11 cellular contexts compared by ENCODE assay signal in genomic region chr2:10469301-10469700, GRCh38. TPM values are rescaled to one million over a fixed set of nuclear protein-coding genes. Genes with fewer than 3 reads are reported as not detected.
DNase-seq lines count a peak whose midpoint lies in the region; ATAC-seq and TF ChIP-seq lines count a peak whose summit lies in the region.
"Had no signal": no experiment of that assay in that cellular context is flagged by ENCODE, and none has a peak within 500 bp of the region (broad histone marks: within the 10 kb centered on the region; RNA-seq: fewer than 3 reads in every experiment).

No MANE protein-coding gene starts in this region.

- peaks cover 4 to 7% (median 5%) of the 10 kb centered on the region in 3 donors for H3K27me3 Mint-ChIP-seq in CD14-positive monocyte (ENCODE audit: low read depth in 3 of 3)

- H3K14ac ChIP-seq in trophoblast cell (ENCODE audit: low read length), result no peak overlapping the region

- H3K79me2 ChIP-seq in trophoblast cell (ENCODE audit: control insufficient read depth, insufficient read depth, low read length, poor library complexity), result no peaks in the 10 kb centered on the region

- H3K4me1 Mint-ChIP-seq in CD14-positive monocyte, result no peaks in the 10 kb centered on the region
- H3K4me1 Mint-ChIP-seq: CD4-positive, CD25-positive, alpha-beta regulatory T cell had no signal

- H3K36me3 ChIP-seq in H7 (replicated peaks; ENCODE audit: control insufficient read depth, insufficient read depth, low read length) (no peaks in the 10 kb centered on the region), spleen (no peaks in the 10 kb centered on the region), trophoblast cell (ENCODE audit: control insufficient read depth in 1 of 2, insufficient read depth in 2 of 2, low read length in 2 of 2) (no peaks in the 10 kb centered on the region)

- H4K8ac ChIP-seq in trophoblast cell (ENCODE audit: low read depth, low read length), result no peak overlapping the region

- no peak overlapping the region for H3K27ac Mint-ChIP-seq in CD14-positive monocyte
- H3K27ac Mint-ChIP-seq: CD4-positive, CD25-positive, alpha-beta regulatory T cell had no signal

- no peak for TF ChIP-seq CTCF in CD14-positive monocyte (IDR thresholded peaks at IDR 0.05)
- TF ChIP-seq CTCF in spleen (IDR thresholded peaks at IDR 0.05 in 8 of 11, conservative IDR thresholded peaks at IDR 0.05 in 3 of 11), result no peak

- H3K27me3 ChIP-seq in H7 (ENCODE audit: control insufficient read depth, insufficient read depth, low read length) (no peaks in the 10 kb centered on the region), spleen (replicated peaks in 1 of 7) (peaks cover 0 to 5% (median 0%) of the 10 kb centered on the region in 7 donors), trophoblast cell (ENCODE audit: insufficient read depth, low read length) (no peaks in the 10 kb centered on the region)

- intact Hi-C loops in CD14-positive monocyte (cut with micrococcal nuclease), result no loop called here
- intact Hi-C loops in spleen (cut with DNase I; ENCODE audit: low total_unique reads), result no loop called here

- H2BK120ac ChIP-seq in trophoblast cell (ENCODE audit: insufficient read depth, low read length, poor library complexity), result no peak overlapping the region

- TF ChIP-seq POLR2A in spleen (IDR thresholded peaks at IDR 0.05), result no peak

- H3K36me3 Mint-ChIP-seq in CD14-positive monocyte, result no peaks in the 10 kb centered on the region
- H3K36me3 Mint-ChIP-seq: CD4-positive, CD25-positive, alpha-beta regulatory T cell had no signal

- no peak overlapping the region for H3K4me2 ChIP-seq in trophoblast cell (ENCODE audit: low read length)
- H3K4me2 ChIP-seq: A549 had no signal

- H2AK5ac ChIP-seq in trophoblast cell (ENCODE audit: low read length), result no peak overlapping the region

- H3K4ac ChIP-seq in trophoblast cell (ENCODE audit: low read depth, low read length), result no peak overlapping the region

- H3K4me1 ChIP-seq in spleen (no peaks in the 10 kb centered on the region), trophoblast cell (ENCODE audit: control insufficient read depth in 1 of 2, insufficient read depth in 2 of 2, low read length in 2 of 2) (peaks cover 0 to 3% of the 10 kb centered on the region in 2 experiments)
- H3K4me1 ChIP-seq: A549 had no signal

- H3K27ac ChIP-seq in spleen (no peak overlapping the region), trophoblast cell (ENCODE audit: low read depth, low read length) (no peak overlapping the region)
- H3K27ac ChIP-seq: A549 had no signal

- no peak overlapping the region for H3K18ac ChIP-seq in trophoblast cell (ENCODE audit: low read length)

- H2AFZ ChIP-seq in trophoblast cell (ENCODE audit: insufficient read depth, low read length, poor library complexity), result no peak overlapping the region

- H3K79me1 ChIP-seq in trophoblast cell (ENCODE audit: low read length), result no peaks in the 10 kb centered on the region

- H3K9me3 ChIP-seq in spleen, result no peaks in the 10 kb centered on the region
- peaks cover 2% of the 10 kb centered on the region for H3K9me3 ChIP-seq in trophoblast cell (ENCODE audit: insufficient read depth, low read depth, low read length)
- H3K9me3 ChIP-seq: A549 had no signal

- DNase-seq in CD14-positive monocyte (ENCODE audit: low spot score) (peak; percentile 38), H7 (peak; percentile 25), mesenteric fat pad (ENCODE audit: low spot score) (peak; percentile 85), spleen (peak; percentile 68), trophoblast cell (no peak), NCI-H2171 (lab: John Stamatoyannopoulos, UW) (no peak)
- DNase-seq: CD4-positive, CD25-positive, alpha-beta regulatory T cell; DMS 273 treated with DMSO at 0.1 percent for 48 hours; IMR-90 had no signal

- no peak overlapping the region for H4K12ac ChIP-seq in trophoblast cell (ENCODE audit: low read depth, low read length)

- H4K91ac ChIP-seq in trophoblast cell (ENCODE audit: low read depth, low read length), result no peak overlapping the region

- no peak overlapping the region for H3K4me3 Mint-ChIP-seq in CD14-positive monocyte
- H3K4me3 Mint-ChIP-seq: CD4-positive, CD25-positive, alpha-beta regulatory T cell had no signal

- 83 to 92% (median 85%) methylated on average over 4 of the region's 4 CpGs for WGBS in spleen, 5 donors
- no CpG with 5 or more reads among the region's 4 CpGs for WGBS in trophoblast cell (ENCODE audit: extremely low coverage, insufficient coverage, insufficient read length)

- ATAC-seq in GM21381 (IDR thresholded peaks at IDR 0.05; ENCODE audit: unreplicated experiment), result no peak

- no peaks in the 10 kb centered on the region for H3K9me3 Mint-ChIP-seq in CD14-positive monocyte
- H3K9me3 Mint-ChIP-seq: CD4-positive, CD25-positive, alpha-beta regulatory T cell had no signal

- no peak overlapping the region for H2BK12ac ChIP-seq in trophoblast cell (ENCODE audit: low read length)

- H2BK5ac ChIP-seq in trophoblast cell (ENCODE audit: low read depth, low read length, poor library complexity), result no peak overlapping the region

- H3K9ac ChIP-seq in trophoblast cell (ENCODE audit: low read length), result no peak overlapping the region

- H3K23ac ChIP-seq in trophoblast cell (ENCODE audit: low read length), result no peak overlapping the region

- H3K4me3 ChIP-seq in H7 (ENCODE audit: insufficient read depth, low read depth, low read length) (no peak overlapping the region), spleen (no peak overlapping the region), trophoblast cell (ENCODE audit: low read depth, low read length) (no peak overlapping the region)
- H3K4me3 ChIP-seq: A549 had no signal

RNA-seq across cellular contexts. Expression of gene ODC1, which starts 21.2 kb away (rescaled TPM):
- polyA plus RNA-seq in CD14-positive monocyte, result 10 to 100 TPM; 22.7 to 23.6 TPM
- 95.6 and 175 TPM in 2 replicates for total RNA-seq in H7 (2014; rRNA removed; shearing (Covaris generic))
- 32.8 TPM for total RNA-seq in mesenteric fat pad
- 10 to 100 TPM; 28.9 to 84.3 (median 62.8) TPM for total RNA-seq in spleen
- polyA plus RNA-seq in spleen, result 10 to 100 TPM; 38.0 to 78.1 (median 65.3) TPM
- polyA plus RNA-seq in trophoblast cell (2013), result 175 and 189 TPM in 2 replicates

Comparison
In these comparisons a context has a peak if more than half of its experiments do, and no peak if none do; other contexts are left out.
1. DNase-seq: peak in CD14-positive monocyte (single experiment), H7 (single experiment), mesenteric fat pad (single experiment) and spleen (single experiment); none in trophoblast cell (0 of 2) and NCI-H2171 (single experiment).